1 cellular context compared by ENCODE assay signal in genomic region chr20:57383447-57384347, GRCh38.
TF ChIP-seq lines count a peak whose summit lies in the region.

No MANE protein-coding gene starts in this region.

TF ChIP-seq in HepG2, 621 proteins besides CTCF, POLR2A, EP300 and RAD21:
- TF ChIP-seq MAZ (IDR thresholded peaks at IDR 0.05; ENCODE audit: borderline replicate concordance, low read depth, low read length) (no peak), MAZ (CRISPR knock-in tag; IDR thresholded peaks at IDR 0.05; ENCODE audit: low read depth) (no peak), ZNF33A (CRISPR knock-in tag; IDR thresholded peaks at IDR 0.05; ENCODE audit: borderline replicate concordance) (no peak), HOXD1 (CRISPR knock-in tag; IDR thresholded peaks at IDR 0.05) (no peak), PRDM10 (CRISPR knock-in tag; IDR thresholded peaks at IDR 0.05; ENCODE audit: low read depth) (no peak), CERS6 (CRISPR knock-in tag; IDR thresholded peaks at IDR 0.05) (no peak), RERE (CRISPR knock-in tag; IDR thresholded peaks at IDR 0.05; ENCODE audit: low read depth) (no peak), ZBTB26 (CRISPR knock-in tag; IDR thresholded peaks at IDR 0.05; ENCODE audit: borderline replicate concordance) (no peak), YY1 (IDR thresholded peaks at IDR 0.05; ENCODE audit: insufficient read depth, insufficient replicate concordance, low read depth, low read length) (no peak), ZBTB42 (CRISPR knock-in tag; IDR thresholded peaks at IDR 0.05) (no peak), ATF4 (CRISPR knock-in tag; IDR thresholded peaks at IDR 0.05) (no peak), MIXL1 (CRISPR knock-in tag; IDR thresholded peaks at IDR 0.05) (no peak), ZNF616 (CRISPR knock-in tag; IDR thresholded peaks at IDR 0.05; ENCODE audit: low read depth) (no peak)
